ENCODE assay signal across 10 cellular contexts in the genomic region with DNA sequence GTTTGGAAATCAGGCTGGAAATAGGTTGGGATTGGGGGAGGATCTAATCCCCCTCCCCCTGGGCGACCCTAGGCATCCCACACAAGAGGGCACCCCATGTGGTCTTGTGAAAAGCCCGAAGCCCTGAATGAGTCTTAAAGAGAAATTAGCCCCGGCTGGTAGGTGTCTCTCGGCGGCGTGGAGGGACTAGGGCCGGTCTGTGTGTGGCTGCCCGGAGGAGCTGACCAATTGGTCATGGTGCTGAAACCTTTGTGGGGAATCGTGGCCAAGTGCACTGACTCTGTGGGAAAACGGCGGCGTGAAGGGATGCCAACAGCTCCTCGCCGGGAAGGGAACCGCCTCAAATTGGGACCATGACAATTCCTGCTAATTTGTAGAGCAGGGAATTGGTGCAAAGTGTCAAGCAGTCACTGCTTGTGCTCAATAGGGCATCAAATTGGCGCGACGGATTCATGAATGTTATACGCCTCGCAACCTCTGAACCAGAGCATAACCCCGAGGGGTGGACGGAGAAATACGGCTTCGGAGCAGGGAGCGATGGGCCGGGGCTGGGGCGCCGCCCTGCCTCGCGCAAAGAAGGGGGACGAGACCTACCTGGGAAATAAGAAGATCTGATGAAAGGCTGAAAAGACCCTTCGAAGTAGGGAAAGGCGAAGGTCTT. TPM values are rescaled to one million over a fixed set of nuclear protein-coding genes. Genes with fewer than 3 reads are reported as not detected.
DNase-seq lines count a peak whose midpoint lies in the region; ATAC-seq, FAIRE-seq and TF ChIP-seq lines count a peak whose summit lies in the region.
"Had no signal": no experiment of that assay in that cellular context is flagged by ENCODE, and none has a peak within 500 bp of the region (broad histone marks: within the 10 kb centered on the region; RNA-seq: fewer than 3 reads in every experiment).

No MANE protein-coding gene starts in this region.

- ATAC-seq in activated CD4-positive, alpha-beta T cell treated with anti-CD3 and anti-CD28 coated beads for 36 hours: no peak
- ATAC-seq in left cardiac atrium: peak; percentile 75 to 81
- peak; percentile 60 for ATAC-seq in sciatic nerve
- ATAC-seq in HG03135 (IDR thresholded peaks at IDR 0.05; ENCODE audit: unreplicated experiment): no peak

- intact Hi-C loops in activated CD4-positive, alpha-beta T cell treated with anti-CD3 and anti-CD28 coated beads for 36 hours (cut with DNase I, micrococcal nuclease): no loop called here
- intact Hi-C loops in activated CD4-positive, alpha-beta memory T cell treated with anti-CD3 and anti-CD28 coated beads for 36 hours (cut with micrococcal nuclease): loop anchor here (2.0 to 10.0 kb wide), 2 partner anchors 206 to 440 kb away; partner anchors contain the start of genes HTATIP2 and SLC6A5
- intact Hi-C loops in left cardiac atrium (cut with DNase I) (no loop called here), sciatic nerve (cut with DNase I) (no loop called here)

- H3K36me3 Mint-ChIP-seq in activated CD4-positive, alpha-beta T cell treated with anti-CD3 and anti-CD28 coated beads for 36 hours (ENCODE audit: low read depth): no peaks in the 10 kb centered on the region
- H3K36me3 Mint-ChIP-seq in activated CD4-positive, alpha-beta memory T cell treated with anti-CD3 and anti-CD28 coated beads for 36 hours: peaks cover 13% of the 10 kb centered on the region

- POLR2A ChIA-PET in activated CD4-positive, alpha-beta T cell treated with anti-CD3 and anti-CD28 coated beads for 36 hours (lab: Charles Lee): no interaction called here
- POLR2A ChIA-PET in activated CD4-positive, alpha-beta memory T cell treated with anti-CD3 and anti-CD28 coated beads for 36 hours (lab: Charles Lee): no interaction called here

- peaks cover 32% of the 10 kb centered on the region for H3K4me1 Mint-ChIP-seq in activated CD4-positive, alpha-beta T cell treated with anti-CD3 and anti-CD28 coated beads for 36 hours
- peaks cover 32% of the 10 kb centered on the region for H3K4me1 Mint-ChIP-seq in activated CD4-positive, alpha-beta memory T cell treated with anti-CD3 and anti-CD28 coated beads for 36 hours (ENCODE audit: low read depth)

- no peak overlapping the region for H3K4me3 Mint-ChIP-seq in activated CD4-positive, alpha-beta T cell treated with anti-CD3 and anti-CD28 coated beads for 36 hours
- H3K4me3 Mint-ChIP-seq in activated CD4-positive, alpha-beta memory T cell treated with anti-CD3 and anti-CD28 coated beads for 36 hours: peak overlapping the region; percentile 21
- H3K4me3 Mint-ChIP-seq: natural killer cell treated with Interleukin-12 subunit alpha and Interleukin-12 subunit beta and Interleukin-15 and Interleukin-18, amount 100 ng/mL, for 72 hours had no signal

- CTCF ChIA-PET in activated CD4-positive, alpha-beta T cell treated with anti-CD3 and anti-CD28 coated beads for 36 hours (lab: Charles Lee): interaction anchor here (2.7 kb wide), 1 partner anchor 26 kb away, joined by 13 read pairs; no protein-coding TSS in a partner anchor
- CTCF ChIA-PET in activated CD4-positive, alpha-beta memory T cell treated with anti-CD3 and anti-CD28 coated beads for 36 hours (lab: Charles Lee): no interaction called here

- no peak overlapping the region for H3K27ac Mint-ChIP-seq in activated CD4-positive, alpha-beta T cell treated with anti-CD3 and anti-CD28 coated beads for 36 hours
- no peak overlapping the region for H3K27ac Mint-ChIP-seq in activated CD4-positive, alpha-beta memory T cell treated with anti-CD3 and anti-CD28 coated beads for 36 hours
- H3K27ac Mint-ChIP-seq: natural killer cell treated with Interleukin-12 subunit alpha and Interleukin-12 subunit beta and Interleukin-15 and Interleukin-18, amount 100 ng/mL, for 72 hours had no signal

- FAIRE-seq in GM12892 (lab: Jason Lieb, UNC): no peak

- peaks cover 69% of the 10 kb centered on the region for H3K27me3 Mint-ChIP-seq in activated CD4-positive, alpha-beta T cell treated with anti-CD3 and anti-CD28 coated beads for 36 hours
- H3K27me3 Mint-ChIP-seq in activated CD4-positive, alpha-beta memory T cell treated with anti-CD3 and anti-CD28 coated beads for 36 hours: peaks cover 70% of the 10 kb centered on the region

- H3K9me3 Mint-ChIP-seq in activated CD4-positive, alpha-beta T cell treated with anti-CD3 and anti-CD28 coated beads for 36 hours (ENCODE audit: low read depth): peaks cover 4% of the 10 kb centered on the region
- H3K9me3 Mint-ChIP-seq in activated CD4-positive, alpha-beta memory T cell treated with anti-CD3 and anti-CD28 coated beads for 36 hours: no peaks in the 10 kb centered on the region
- H3K9me3 Mint-ChIP-seq: natural killer cell treated with Interleukin-12 subunit alpha and Interleukin-12 subunit beta and Interleukin-15 and Interleukin-18, amount 100 ng/mL, for 72 hours had no signal

- DNase-seq in activated CD4-positive, alpha-beta T cell treated with anti-CD3 and anti-CD28 coated beads for 36 hours: peak; percentile 44
- no peak for DNase-seq in activated CD4-positive, alpha-beta T cell treated with anti-CD3 and anti-CD28 coated beads, Interleukin-2, amount 50 U/mL, for 4 hours
- peak; percentile 42 for DNase-seq in activated CD4-positive, alpha-beta memory T cell treated with anti-CD3 and anti-CD28 coated beads for 36 hours
- DNase-seq in left cardiac atrium (peak; percentile 71), sciatic nerve (ENCODE audit: low spot score) (peak; percentile 70), GM12892 (ENCODE audit: insufficient read length) (no peak), cortex of kidney (lab: John Stamatoyannopoulos, UW) (no peak)

- TF ChIP-seq POLR2A in GM12892 (IDR thresholded peaks at IDR 0.05; ENCODE audit: low read depth, low read length): no peak

RNA-seq across cellular contexts. Expression of gene DBX1, which starts 1.5 kb away (rescaled TPM):
- not detected for total RNA-seq in activated CD4-positive, alpha-beta T cell treated with anti-CD3 and anti-CD28 coated beads for 36 hours
- not detected for total RNA-seq in activated CD4-positive, alpha-beta memory T cell treated with anti-CD3 and anti-CD28 coated beads for 36 hours
- not detected for total RNA-seq in left cardiac atrium
- not detected for total RNA-seq in sciatic nerve
- polyA plus RNA-seq in GM12892 (2012; ENCODE audit: missing spikeins): not detected
- total RNA-seq: natural killer cell treated with Interleukin-12 subunit alpha and Interleukin-12 subunit beta and Interleukin-15 and Interleukin-18, amount 100 ng/mL, for 72 hours; T-helper 1 cell treated with Interleukin-12 subunit alpha and Interleukin-12 subunit beta and Interleukin-4 antibody, amounts not matched to agents 30 ng/mL and 1 ng/mL, for 36 hours had no signal

Comparison
In these comparisons a context has a peak if more than half of its experiments do, and no peak if none do; other contexts are left out.
1. DNase-seq: peak in activated CD4-positive, alpha-beta T cell treated with anti-CD3 and anti-CD28 coated beads for 36 hours (single experiment), activated CD4-positive, alpha-beta memory T cell treated with anti-CD3 and anti-CD28 coated beads for 36 hours (single experiment), left cardiac atrium (single experiment) and sciatic nerve (single experiment); none in activated CD4-positive, alpha-beta T cell treated with anti-CD3 and anti-CD28 coated beads, Interleukin-2, amount 50 U/mL, for 4 hours (0 of 2), GM12892 (single experiment) and cortex of kidney (single experiment).
2. ATAC-seq: peak in left cardiac atrium (2 of 2) and sciatic nerve (single experiment); none in activated CD4-positive, alpha-beta T cell treated with anti-CD3 and anti-CD28 coated beads for 36 hours (single experiment) and HG03135 (single experiment).